ENCODE assay signal across 22 cellular contexts in genomic region chr4:111274486-111274885, GRCh38.
DNase-seq lines count a peak whose midpoint lies in the region; TF ChIP-seq lines count a peak whose summit lies in the region.
"Had no signal": no experiment of that assay in that cellular context is flagged by ENCODE, and none has a peak within 500 bp of the region (broad histone marks: within the 10 kb centered on the region; RNA-seq: fewer than 3 reads in every experiment).

No MANE protein-coding gene starts in this region.

- H3K4me3 ChIP-seq in AG04449 (ENCODE audit: low read depth, low read length) = no peak overlapping the region
- H3K4me3 ChIP-seq: GM23338, Peyer's patch had no signal

- DNase-seq in AG04449 (ENCODE audit: low read depth, low spot score) (peak; percentile 26), GM03348 (ENCODE audit: low spot score) (peak; percentile 28), fibroblast of gingiva (ENCODE audit: low read depth) (peak; percentile 52), non-pigmented ciliary epithelial cell (ENCODE audit: low read depth) (peak; percentile 6), anterior cingulate cortex (lab: John Stamatoyannopoulos, UW) (no peak), OCI-M1 (lab: John Stamatoyannopoulos, UW) (no peak), GDM1 (lab: John Stamatoyannopoulos, UW) (no peak), HuH-7 (ENCODE audit: low spot score) (no peak)
- DNase-seq: Caco-2; CD8-positive, alpha-beta T cell; EL; H9; HFFc6; NCI-H1048; NCI-H1417; NCI-H1694; NCI-H2029 treated with DMSO at 0.1 percent for 48 hours; NCI-H510A; NCI-H69; Peyer's patch; SHP77 treated with DMSO at 0.1 percent for 48 hours had no signal

- TF ChIP-seq CTCF in AG04449 (IDR thresholded peaks at IDR 0.05; ENCODE audit: insufficient read depth, low read length, missing control alignments) = no peak

- POLR2A ChIA-PET in AG04449 (lab: Yijun Ruan, JAX) = no interaction called here

- CTCF ChIA-PET in AG04449 (lab: Yijun Ruan, JAX) = interaction anchor here (1.5 to 2.8 kb wide), 3 partner anchors 8 to 358 kb away, joined by 5 to 12 read pairs (median 9); no protein-coding TSS in a partner anchor

Comparison
In these comparisons a context has a peak if more than half of its experiments do, and no peak if none do; other contexts are left out.
1. DNase-seq: peak in AG04449 (single experiment), GM03348 (single experiment), fibroblast of gingiva (single experiment) and non-pigmented ciliary epithelial cell (single experiment); none in anterior cingulate cortex (0 of 58), OCI-M1 (single experiment), GDM1 (single experiment) and HuH-7 (single experiment).